Comparison of ENCODE assay signal across 11 cellular contexts in genomic region chr9:69931340-69931739, GRCh38.
DNase-seq lines count a peak whose midpoint lies in the region; ATAC-seq, FAIRE-seq and TF ChIP-seq lines count a peak whose summit lies in the region.
"Had no signal": no experiment of that assay in that cellular context is flagged by ENCODE, and none has a peak within 500 bp of the region (broad histone marks: within the 10 kb centered on the region; RNA-seq: fewer than 3 reads in every experiment).

No MANE protein-coding gene starts in this region.

- no peak for TF ChIP-seq POLR2A in H54 (IDR thresholded peaks at IDR 0.05; ENCODE audit: low read depth, low read length)

- no peak overlapping the region for H3K4me3 ChIP-seq in foreskin fibroblast (ENCODE audit: low read depth in 1 of 2, low read length in 2 of 2)
- H3K4me3 ChIP-seq: esophagus muscularis mucosa had no signal

- ATAC-seq in GM18907 (IDR thresholded peaks at IDR 0.05; ENCODE audit: unreplicated experiment): no peak
- no peak for ATAC-seq in HG03432 (IDR thresholded peaks at IDR 0.05; ENCODE audit: unreplicated experiment)

- DNase-seq in A172 (ENCODE audit: low spot score) (peak; percentile 12), H54 (ENCODE audit: insufficient read length, low spot score) (no peak), SK-N-DZ (ENCODE audit: low spot score) (peak; percentile 75), foreskin fibroblast (peak in 1 of 2 donors; percentile 37), mesenteric fat pad (ENCODE audit: low spot score) (no peak)
- no peak for DNase-seq in stimulated activated CD4-positive, alpha-beta T cell treated with anti-CD3 and anti-CD28 coated beads, Interleukin-15, amount 100 ng/mL, for 24 hours
- DNase-seq: Caco-2; NK-92 treated with Interleukin-12 subunit alpha and Interleukin-12 subunit beta, amount 100 ng/mL, for 24 hours had no signal

- peak; percentile 42 for TF ChIP-seq CTCF in foreskin fibroblast (IDR thresholded peaks at IDR 0.05; ENCODE audit: low read depth, low read length)

- peak; percentile 64 for FAIRE-seq in H54 (lab: Jason Lieb, UNC)

Comparison
In these comparisons a context has a peak if more than half of its experiments do, and no peak if none do; other contexts are left out.
1. DNase-seq: peak in A172 (single experiment) and SK-N-DZ (single experiment); none in H54 (single experiment), mesenteric fat pad (single experiment) and stimulated activated CD4-positive, alpha-beta T cell treated with anti-CD3 and anti-CD28 coated beads, Interleukin-15, amount 100 ng/mL, for 24 hours (single experiment).